ENCODE assay signal across 37 cellular contexts in the genomic region with DNA sequence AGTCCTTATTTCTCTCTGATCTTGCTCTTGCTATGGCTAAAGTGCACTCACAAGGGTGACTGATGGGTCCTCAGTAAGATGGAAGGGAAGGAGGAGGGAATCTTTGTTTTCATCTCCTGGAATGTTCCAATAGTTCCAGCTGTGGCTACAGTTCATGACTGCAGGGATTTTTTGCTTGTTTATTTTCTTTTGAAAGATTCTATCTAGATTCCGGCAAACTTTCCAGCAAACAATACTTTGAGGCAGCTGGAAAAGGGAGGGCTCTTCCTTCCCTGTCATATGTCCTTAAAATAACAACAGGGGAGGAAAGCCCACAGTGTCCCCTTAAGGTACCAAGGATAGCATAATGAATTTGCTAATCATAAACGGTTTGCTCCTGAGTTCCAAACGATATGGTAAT.
DNase-seq lines count a peak whose midpoint lies in the region; ATAC-seq and TF ChIP-seq lines count a peak whose summit lies in the region.
"Had no signal": no experiment of that assay in that cellular context is flagged by ENCODE, and none has a peak within 500 bp of the region (broad histone marks: within the 10 kb centered on the region; RNA-seq: fewer than 3 reads in every experiment).

No MANE protein-coding gene starts in this region.

- no peak for TF ChIP-seq EP300 in gastroesophageal sphincter (IDR thresholded peaks at IDR 0.05)

- in situ Hi-C loops in mammary epithelial cell (cut with MboI; ENCODE audit: low sequenced_read_pairs in 2 of 2) (no loop called here), GM23248 (cut with MboI) (no loop called here)

- H2AFZ ChIP-seq in mammary epithelial cell (ENCODE audit: low read depth, low read length), result no peak overlapping the region
- no peak overlapping the region for H2AFZ ChIP-seq in GM23248
- H2AFZ ChIP-seq: hepatocyte had no signal

- H3K9me3 Mint-ChIP-seq in nephron, result peaks cover 12% of the 10 kb centered on the region
- H3K9me3 Mint-ChIP-seq in stimulated activated naive B cell treated with anti-CD40 and anti-IgM and Interleukin-4, amounts not matched to agents 10 μg/mL and 1 μg/mL and 100 μg/mL, for 72 hours, result peaks cover 6 to 11% of the 10 kb centered on the region in 2 donors

- CTCF ChIA-PET in mammary epithelial cell (lab: Charles Lee; ENCODE audit: low non-redundant PET), result no interaction called here

- no peaks in the 10 kb centered on the region for H3F3A ChIP-seq in GM23248 (ENCODE audit: insufficient read depth)

- H3K4me3 ChIP-seq in breast epithelium (no peak overlapping the region), mammary epithelial cell (replicated peaks in 1 of 3; ENCODE audit: insufficient read depth in 1 of 3, low read depth in 2 of 3, low read length in 3 of 3) (no peak overlapping the region), gastroesophageal sphincter (no peak overlapping the region), upper lobe of right lung (no peak overlapping the region), GM23248 (no peak overlapping the region)
- H3K4me3 ChIP-seq: cardiac muscle cell, hepatocyte, sigmoid colon, SJSA1 had no signal

- H3K36me3 ChIP-seq in breast epithelium (no peaks in the 10 kb centered on the region), mammary epithelial cell (ENCODE audit: insufficient read depth, low read length) (no peaks in the 10 kb centered on the region), gastroesophageal sphincter (no peaks in the 10 kb centered on the region), upper lobe of right lung (no peaks in the 10 kb centered on the region), GM23248 (ENCODE audit: low read depth) (no peaks in the 10 kb centered on the region)
- H3K36me3 ChIP-seq: cardiac muscle cell, sigmoid colon, SJSA1 had no signal

- dilution Hi-C loops in mammary epithelial cell (cut with HindIII; ENCODE audit: low sequenced_read_pairs), result no loop called here

- no peak overlapping the region for H3K4me3 Mint-ChIP-seq in nephron
- no peak overlapping the region for H3K4me3 Mint-ChIP-seq in stimulated activated naive B cell treated with anti-CD40 and anti-IgM and Interleukin-4, amounts not matched to agents 10 μg/mL and 1 μg/mL and 100 μg/mL, for 72 hours
- H3K4me3 Mint-ChIP-seq: activated naive CD8-positive, alpha-beta T cell; endodermal cell; neural crest cell; type B pancreatic cell had no signal

- BruUV-seq in mammary epithelial cell (replicated peaks; lab: Mats Ljungman, UMichigan), result no TSS peak

- peak overlapping the region; percentile 82 to 90 (median 89) for H3K27ac Mint-ChIP-seq in nephron
- no peak overlapping the region for H3K27ac Mint-ChIP-seq in stimulated activated naive B cell treated with anti-CD40 and anti-IgM and Interleukin-4, amounts not matched to agents 10 μg/mL and 1 μg/mL and 100 μg/mL, for 72 hours
- H3K27ac Mint-ChIP-seq: activated naive CD8-positive, alpha-beta T cell; endodermal cell; type B pancreatic cell had no signal

- H3K27ac ChIP-seq in breast epithelium, result peak overlapping the region; percentile 35 to 71
- H3K27ac ChIP-seq in mammary epithelial cell (ENCODE audit: insufficient read depth, low read depth, low read length), result no peak overlapping the region
- H3K27ac ChIP-seq in gastroesophageal sphincter, result no peak overlapping the region
- H3K27ac ChIP-seq in upper lobe of right lung, result peak overlapping the region; percentile 40
- no peak overlapping the region for H3K27ac ChIP-seq in GM23248
- H3K27ac ChIP-seq: 22Rv1, cardiac muscle cell, hepatocyte, sigmoid colon, SJSA1, VCaP had no signal

- H3K9me3 ChIP-seq in breast epithelium (no peaks in the 10 kb centered on the region), mammary epithelial cell (replicated peaks; ENCODE audit: insufficient read depth, low read length) (no peaks in the 10 kb centered on the region), gastroesophageal sphincter (no peaks in the 10 kb centered on the region), upper lobe of right lung (no peaks in the 10 kb centered on the region), GM23248 (ENCODE audit: low read depth) (no peaks in the 10 kb centered on the region)
- H3K9me3 ChIP-seq: sigmoid colon, SJSA1 had no signal

- H3K4me2 ChIP-seq in mammary epithelial cell (ENCODE audit: insufficient read depth, low read depth, low read length), result no peak overlapping the region
- H3K4me2 ChIP-seq in GM23248 (ENCODE audit: unreplicated experiment), result no peak overlapping the region
- H3K4me2 ChIP-seq: hepatocyte had no signal

- H3K9me2 ChIP-seq in GM23248 (ENCODE audit: insufficient read depth), result no peaks in the 10 kb centered on the region

- ATAC-seq in gastroesophageal sphincter, result peak; percentile 22
- no peak for ATAC-seq in upper lobe of right lung
- no peak for ATAC-seq in GM19324 (IDR thresholded peaks at IDR 0.05; ENCODE audit: low FRiP score, unreplicated experiment)
- ATAC-seq in stimulated activated naive B cell treated with anti-CD40 and anti-IgM and Interleukin-4, amounts not matched to agents 10 μg/mL and 1 μg/mL and 100 μg/mL, for 72 hours (replicated peaks), result no peak
- ATAC-seq: esophagus mucosa had no signal

- H4K20me1 ChIP-seq in mammary epithelial cell (ENCODE audit: insufficient read depth, low read length) (no peaks in the 10 kb centered on the region), GM23248 (ENCODE audit: insufficient read depth) (no peaks in the 10 kb centered on the region)

- H3K79me2 ChIP-seq in mammary epithelial cell (ENCODE audit: insufficient read depth, low read length), result no peaks in the 10 kb centered on the region
- H3K79me2 ChIP-seq in GM23248 (ENCODE audit: insufficient read depth), result no peaks in the 10 kb centered on the region
- H3K79me2 ChIP-seq: hepatocyte had no signal

- H3K36me3 Mint-ChIP-seq in nephron (ENCODE audit: low read depth), result peaks cover 7% of the 10 kb centered on the region
- no peaks in the 10 kb centered on the region for H3K36me3 Mint-ChIP-seq in stimulated activated naive B cell treated with anti-CD40 and anti-IgM and Interleukin-4, amounts not matched to agents 10 μg/mL and 1 μg/mL and 100 μg/mL, for 72 hours
- H3K36me3 Mint-ChIP-seq: activated naive CD8-positive, alpha-beta T cell; type B pancreatic cell had no signal

- WGBS in mammary epithelial cell (ENCODE audit: low coverage, missing lambda C conversion rate), result 54% methylated on average over 3 of the region's 3 CpGs
- WGBS in gastroesophageal sphincter (ENCODE audit: low coverage in 1 of 2), 2 donors, result 29 to 47% methylated on average over 3 of the region's 3 CpGs
- WGBS in GM23248 (ENCODE audit: low coverage in 1 of 2, low lambda C conversion rate in 2 of 2, missing lambda C conversion rate in 2 of 2), 2 experiments, result 2 to 5% methylated on average over 3 of the region's 3 CpGs

- no peak overlapping the region for H3K9ac ChIP-seq in mammary epithelial cell (ENCODE audit: insufficient read depth, low read length)
- H3K9ac ChIP-seq in GM23248, result no peak overlapping the region

- H3K4me1 Mint-ChIP-seq in nephron, result peaks cover 28% of the 10 kb centered on the region
- no peaks in the 10 kb centered on the region for H3K4me1 Mint-ChIP-seq in stimulated activated naive B cell treated with anti-CD40 and anti-IgM and Interleukin-4, amounts not matched to agents 10 μg/mL and 1 μg/mL and 100 μg/mL, for 72 hours
- H3K4me1 Mint-ChIP-seq: neural crest cell had no signal

- intact Hi-C loops in breast epithelium (cut with DNase I; ENCODE audit: low total_unique reads), result no loop called here
- intact Hi-C loops in mammary epithelial cell (cut with micrococcal nuclease), result no loop called here
- intact Hi-C loops in upper lobe of right lung (cut with DNase I), result no loop called here

- DNase-seq in breast epithelium (ENCODE audit: low spot score in 2 of 2), result no peak
- DNase-seq in mammary epithelial cell, result no peak
- DNase-seq in upper lobe of right lung, result no peak
- no peak for DNase-seq in stimulated activated naive B cell treated with anti-CD40 and anti-IgM and Interleukin-4, amounts not matched to agents 10 μg/mL and 1 μg/mL and 100 μg/mL, for 72 hours
- DNase-seq in GM23248, result no peak
- DNase-seq: activated CD4-positive, alpha-beta T cell treated with anti-CD3 and anti-CD28 coated beads for 4 hours; anterior cingulate cortex; C1 segment of cervical spinal cord; Calu3; dermis blood vessel endothelial cell; DMS79; endodermal cell; foreskin melanocyte; GDM1; kidney glomerular epithelial cell; MV-4-11; NCI-H1436 treated with DMSO at 0.1 percent for 48 hours; NCI-H2107; NCI-H446; NCI-H774; posterior cingulate gyrus; sigmoid colon; stimulated activated CD4-positive, alpha-beta T cell treated with anti-CD3 and anti-CD28 coated beads, Interleukin-15, amount 100 ng/mL, for 24 hours; stimulated activated CD4-positive, alpha-beta T cell treated with anti-CD3 and anti-CD28 coated beads, Interleukin-4, amount 100 ng/mL, for 4 hours; T1000 had no signal

- H3K27me3 ChIP-seq in breast epithelium (no peaks in the 10 kb centered on the region), mammary epithelial cell (ENCODE audit: insufficient read depth, low read length) (peaks cover 3% of the 10 kb centered on the region), gastroesophageal sphincter (no peaks in the 10 kb centered on the region), upper lobe of right lung (no peaks in the 10 kb centered on the region), GM23248 (replicated peaks; ENCODE audit: insufficient read depth) (peaks cover 22% of the 10 kb centered on the region)
- H3K27me3 ChIP-seq: cardiac muscle cell, hepatocyte, sigmoid colon, SJSA1 had no signal

- TF ChIP-seq CTCF in breast epithelium (IDR thresholded peaks at IDR 0.05), result no peak
- TF ChIP-seq CTCF in mammary epithelial cell (conservative IDR thresholded peaks at IDR 0.05 in 1 of 2, IDR thresholded peaks at IDR 0.05 in 1 of 2; ENCODE audit: extremely low read depth in 1 of 2, insufficient read depth in 1 of 2, low read depth in 1 of 2, low read length in 2 of 2), result no peak
- no peak for TF ChIP-seq CTCF in gastroesophageal sphincter (IDR thresholded peaks at IDR 0.05)
- TF ChIP-seq CTCF in nephron (IDR thresholded peaks at IDR 0.05; ENCODE audit: unreplicated experiment in 3 of 3), result no peak
- no peak for TF ChIP-seq CTCF in upper lobe of right lung (IDR thresholded peaks at IDR 0.05)

- H3K27me3 Mint-ChIP-seq in nephron (ENCODE audit: low read depth), result no peaks in the 10 kb centered on the region
- no peaks in the 10 kb centered on the region for H3K27me3 Mint-ChIP-seq in stimulated activated naive B cell treated with anti-CD40 and anti-IgM and Interleukin-4, amounts not matched to agents 10 μg/mL and 1 μg/mL and 100 μg/mL, for 72 hours

- TF ChIP-seq POLR2A in breast epithelium (IDR thresholded peaks at IDR 0.05) (no peak), gastroesophageal sphincter (IDR thresholded peaks at IDR 0.05) (no peak)

- H3K4me1 ChIP-seq in breast epithelium, result no peaks in the 10 kb centered on the region
- H3K4me1 ChIP-seq in mammary epithelial cell (ENCODE audit: insufficient read depth, low read length), result no peaks in the 10 kb centered on the region
- peaks cover 0 to 9% (median 0%) of the 10 kb centered on the region in 3 donors for H3K4me1 ChIP-seq in gastroesophageal sphincter
- no peaks in the 10 kb centered on the region for H3K4me1 ChIP-seq in upper lobe of right lung
- H3K4me1 ChIP-seq in GM23248 (ENCODE audit: insufficient read depth), result no peaks in the 10 kb centered on the region
- H3K4me1 ChIP-seq: sigmoid colon had no signal

Comparison
In these comparisons a context has a peak if more than half of its experiments do, and no peak if none do; other contexts are left out.
1. H3K27ac ChIP-seq: peak in breast epithelium (2 of 2) and upper lobe of right lung (single experiment); none in mammary epithelial cell (single experiment), gastroesophageal sphincter (0 of 4) and GM23248 (single experiment).